In genomic region chr17:20210614-20211013, GRCh38 we compare ENCODE assay signal across 28 cellular contexts.
DNase-seq lines count a peak whose midpoint lies in the region; ATAC-seq, FAIRE-seq and TF ChIP-seq lines count a peak whose summit lies in the region.
"Had no signal": no experiment of that assay in that cellular context is flagged by ENCODE, and none has a peak within 500 bp of the region (broad histone marks: within the 10 kb centered on the region; RNA-seq: fewer than 3 reads in every experiment).

No MANE protein-coding gene starts in this region.

- no peaks in the 10 kb centered on the region for H3K27me3 Mint-ChIP-seq in nephron progenitor cell (ENCODE audit: low read depth, poor library complexity)
- H3K27me3 Mint-ChIP-seq in stimulated activated naive B cell treated with anti-CD40 and anti-IgM and Interleukin-4, amounts not matched to agents 10 μg/mL and 1 μg/mL and 100 μg/mL, for 72 hours, result no peaks in the 10 kb centered on the region
- H3K27me3 Mint-ChIP-seq: B cell; CD4-positive, alpha-beta memory T cell; CD4-positive, CD25-positive, alpha-beta regulatory T cell; CD8-positive, alpha-beta memory T cell had no signal

- 93% methylated on average over 8 of the region's 8 CpGs; no CpG with 5 or more reads in 1 of the 2 experiments for WGBS in H1 (ENCODE audit: extremely low coverage in 1 of 2, insufficient coverage in 1 of 2, insufficient read length in 1 of 2, insufficient replicate concordance in 2 of 2, low coverage in 1 of 2, low lambda C conversion rate in 2 of 2, missing lambda C conversion rate in 1 of 2), 2 experiments

- TF ChIP-seq EP300 in H1 (IDR thresholded peaks at IDR 0.05; ENCODE audit: borderline replicate concordance in 1 of 2, low read depth in 2 of 2, low read length in 2 of 2), result no peak

- peaks cover 7% of the 10 kb centered on the region for H3K9me3 Mint-ChIP-seq in nephron progenitor cell
- H3K9me3 Mint-ChIP-seq in stimulated activated naive B cell treated with anti-CD40 and anti-IgM and Interleukin-4, amounts not matched to agents 10 μg/mL and 1 μg/mL and 100 μg/mL, for 72 hours, result peaks cover 4 to 8% of the 10 kb centered on the region in 2 donors
- H3K9me3 Mint-ChIP-seq: CD4-positive, CD25-positive, alpha-beta regulatory T cell had no signal

- H3K27ac Mint-ChIP-seq in nephron progenitor cell, result peak overlapping the region; percentile 48
- H3K27ac Mint-ChIP-seq in stimulated activated naive B cell treated with anti-CD40 and anti-IgM and Interleukin-4, amounts not matched to agents 10 μg/mL and 1 μg/mL and 100 μg/mL, for 72 hours, result peak overlapping the region; percentile 22
- H3K27ac Mint-ChIP-seq: B cell; CD4-positive, alpha-beta memory T cell; CD4-positive, CD25-positive, alpha-beta regulatory T cell; CD8-positive, alpha-beta memory T cell had no signal

- H2BK120ac ChIP-seq in H1 (replicated peaks; ENCODE audit: low read depth, low read length), result no peak overlapping the region

- H2BK20ac ChIP-seq in H1 (ENCODE audit: low read length), result no peak overlapping the region

- H2BK12ac ChIP-seq in H1 (ENCODE audit: low read depth, low read length), result no peak overlapping the region

- H3K9ac ChIP-seq in H1 (replicated peaks in 1 of 4; ENCODE audit: extremely low read depth in 1 of 4, low read depth in 3 of 4, low read length in 3 of 4), result no peak overlapping the region
- H3K9ac ChIP-seq: BLaER1 had no signal

- H3K23ac ChIP-seq in H1 (ENCODE audit: insufficient read length), result no peak overlapping the region

- TF ChIP-seq POLR2A in H1 (IDR thresholded peaks at IDR 0.05; ENCODE audit: control extremely low read depth in 1 of 2, low read depth in 2 of 2, low read length in 2 of 2), result no peak

- TF ChIP-seq CTCF in H1 (IDR thresholded peaks at IDR 0.05; ENCODE audit: control extremely low read depth in 1 of 3, insufficient read depth in 1 of 3, low read depth in 1 of 3, low read length in 3 of 3), result no peak
- no peak for TF ChIP-seq CTCF in nephron progenitor cell (IDR thresholded peaks at IDR 0.05)
- no peak for TF ChIP-seq CTCF in BE2C (IDR thresholded peaks at IDR 0.05; ENCODE audit: low read depth, low read length)

- H3K4ac ChIP-seq in H1 (replicated peaks; ENCODE audit: insufficient read length, low read depth, low read length), result no peak overlapping the region

- no peak for TF ChIP-seq RAD21 in H1 (IDR thresholded peaks at IDR 0.05 in 1 of 2, conservative IDR thresholded peaks at IDR 0.05 in 1 of 2; ENCODE audit: low read depth in 2 of 2, low read length in 2 of 2)

- CTCF ChIA-PET in H1 (lab: Charles Lee; ENCODE audit: partially characterized antibody), result interaction anchor here (1.4 to 2.8 kb wide), 3 partner anchors 12 to 88 kb away, joined by 3 to 11 read pairs (median 7); no protein-coding TSS in a partner anchor

- no peak overlapping the region for H4K5ac ChIP-seq in H1 (ENCODE audit: insufficient read length, low read depth, low read length)

- no peak overlapping the region for H2BK5ac ChIP-seq in H1 (ENCODE audit: low read depth, low read length)

- H3K27me3 ChIP-seq in H1 (replicated peaks in 1 of 4; ENCODE audit: control insufficient read depth in 3 of 4, extremely low read depth in 1 of 4, insufficient read depth in 3 of 4, low read length in 3 of 4), result no peaks in the 10 kb centered on the region
- H3K27me3 ChIP-seq in BE2C, result no peaks in the 10 kb centered on the region
- H3K27me3 ChIP-seq: BLaER1 had no signal

- no peak overlapping the region for H3K56ac ChIP-seq in H1 (replicated peaks; ENCODE audit: insufficient read length, low read depth, low read length)

- peaks cover 0 to 3% (median 1%) of the 10 kb centered on the region in 4 experiments; a peak in 1 of 8 replicates for H3K36me3 ChIP-seq in H1 (ENCODE audit: control insufficient read depth in 2 of 4, insufficient read depth in 4 of 4, low read length in 3 of 4)
- no peaks in the 10 kb centered on the region for H3K36me3 ChIP-seq in BE2C

- H3K9me3 ChIP-seq in H1 (ENCODE audit: insufficient read depth in 2 of 2, low read depth in 1 of 2, low read length in 1 of 2) (no peaks in the 10 kb centered on the region), BE2C (no peaks in the 10 kb centered on the region)
- H3K9me3 ChIP-seq: A549 had no signal

- no peak overlapping the region for H3K4me2 ChIP-seq in H1 (ENCODE audit: insufficient read depth in 1 of 2, low read depth in 2 of 2, low read length in 2 of 2)
- H3K4me2 ChIP-seq: A549, BLaER1 had no signal

- no peak overlapping the region for H2BK15ac ChIP-seq in H1 (ENCODE audit: low read length)

- no peak overlapping the region for H2AFZ ChIP-seq in H1 (ENCODE audit: low read length)

- peaks cover 7% of the 10 kb centered on the region for H3K4me1 Mint-ChIP-seq in nephron progenitor cell
- H3K4me1 Mint-ChIP-seq in stimulated activated naive B cell treated with anti-CD40 and anti-IgM and Interleukin-4, amounts not matched to agents 10 μg/mL and 1 μg/mL and 100 μg/mL, for 72 hours, result peaks cover under 1 to 2% of the 10 kb centered on the region in 2 donors
- H3K4me1 Mint-ChIP-seq: B cell, CD14-positive monocyte had no signal

- peaks cover 3% of the 10 kb centered on the region; the same call in 1 of the 2 replicates for H3K79me1 ChIP-seq in H1 (ENCODE audit: low read depth, low read length)

- no peak for ATAC-seq in stimulated activated naive B cell treated with anti-CD40 and anti-IgM and Interleukin-4, amounts not matched to agents 10 μg/mL and 1 μg/mL and 100 μg/mL, for 72 hours (replicated peaks)
- ATAC-seq: A549, GM12878 had no signal

- no peak overlapping the region for H3K4me3 Mint-ChIP-seq in nephron progenitor cell
- H3K4me3 Mint-ChIP-seq in stimulated activated naive B cell treated with anti-CD40 and anti-IgM and Interleukin-4, amounts not matched to agents 10 μg/mL and 1 μg/mL and 100 μg/mL, for 72 hours, result no peak overlapping the region
- H3K4me3 Mint-ChIP-seq: B cell; CD14-positive monocyte; CD4-positive, alpha-beta memory T cell; CD4-positive, CD25-positive, alpha-beta regulatory T cell; CD8-positive, alpha-beta memory T cell had no signal

- no peak overlapping the region for H4K91ac ChIP-seq in H1 (replicated peaks; ENCODE audit: insufficient read length, low read length)

- H2AK5ac ChIP-seq in H1 (ENCODE audit: low read depth, low read length), result no peak overlapping the region

- POLR2A ChIA-PET in H1 (lab: Charles Lee; ENCODE audit: partially characterized antibody), result interaction anchor here (0.6 kb wide), 1 partner anchor 435 kb away, joined by 3 read pairs; no protein-coding TSS in a partner anchor

- DNase-seq in HTR-8/SVneo (ENCODE audit: insufficient read length, low spot score) (no peak), H1 (ENCODE audit: low read depth in 1 of 2, low spot score in 2 of 2) (no peak), nephron progenitor cell (no peak), BE2C (no peak), NCI-H2196 (lab: John Stamatoyannopoulos, UW; ENCODE audit: unreplicated experiment) (no peak)
- DNase-seq in stimulated activated naive B cell treated with anti-CD40 and anti-IgM and Interleukin-4, amounts not matched to agents 10 μg/mL and 1 μg/mL and 100 μg/mL, for 72 hours, result no peak
- no peak for DNase-seq in activated T-cell treated with anti-CD3 and anti-CD28 coated beads, Interleukin-2, amount 50 U/mL, for 48 hours
- DNase-seq: AML-193; C1 segment of cervical spinal cord; CD4-positive, alpha-beta memory T cell; CD4-positive, CD25-positive, alpha-beta regulatory T cell; CD8-positive, alpha-beta memory T cell; COR-L47; DMS 273 treated with DMSO at 0.1 percent for 48 hours; DMS153; DMS53; DMS79; DND-41; EL; GDM1 had no signal

- no peaks in the 10 kb centered on the region for H3K23me2 ChIP-seq in H1 (ENCODE audit: low read depth, low read length)

- 0 out of 2 replicates have a peak overlapping the region, but pooled peaks have one; percentile 57 for H4K8ac ChIP-seq in H1 (ENCODE audit: extremely low read depth, insufficient read depth, low read length)

- no peak overlapping the region for H3K18ac ChIP-seq in H1 (ENCODE audit: extremely low read depth, low read length)

- H3K4me3 ChIP-seq in H1 (ENCODE audit: extremely low read depth in 1 of 4, insufficient read depth in 2 of 4, low read depth in 3 of 4, low read length in 4 of 4), result no peak overlapping the region
- no peak overlapping the region for H3K4me3 ChIP-seq in BE2C (ENCODE audit: low read depth, low read length)
- H3K4me3 ChIP-seq: A549, BLaER1, GM12878 had no signal

- peaks cover 0 to 54% of the 10 kb centered on the region in 2 experiments; a peak in 2 of 4 replicates for H3K79me2 ChIP-seq in H1 (ENCODE audit: control insufficient read depth in 1 of 2, insufficient read depth in 2 of 2, low read length in 2 of 2)

- H3K36me3 Mint-ChIP-seq in nephron progenitor cell (ENCODE audit: low read depth), result peaks cover 11% of the 10 kb centered on the region
- H3K36me3 Mint-ChIP-seq in stimulated activated naive B cell treated with anti-CD40 and anti-IgM and Interleukin-4, amounts not matched to agents 10 μg/mL and 1 μg/mL and 100 μg/mL, for 72 hours, result peaks cover 12% of the 10 kb centered on the region in 2 donors
- H3K36me3 Mint-ChIP-seq: CD4-positive, CD25-positive, alpha-beta regulatory T cell had no signal

- FAIRE-seq in HTR-8/SVneo (lab: Jason Lieb, UNC) (peak; percentile 62), H1 (lab: Jason Lieb, UNC) (no peak)
- FAIRE-seq: A549, GM12878, GM12892, GM18507 had no signal

- H4K20me1 ChIP-seq in H1 (replicated peaks in 1 of 2; ENCODE audit: control insufficient read depth in 1 of 2, insufficient read depth in 2 of 2, low read length in 2 of 2), result peaks cover 0 to 1% of the 10 kb centered on the region in 2 experiments
- H4K20me1 ChIP-seq: BLaER1 had no signal

- H3K14ac ChIP-seq in H1 (ENCODE audit: insufficient read length), result no peak overlapping the region

- H3K4me1 ChIP-seq in H1 (replicated peaks in 1 of 4; ENCODE audit: control insufficient read depth in 3 of 4, insufficient read depth in 4 of 4, low read length in 3 of 4) (peaks cover 0 to 10% (median 6%) of the 10 kb centered on the region in 4 experiments), BE2C (no peaks in the 10 kb centered on the region)
- H3K4me1 ChIP-seq: BLaER1 had no signal

- H3K27ac ChIP-seq in H1 (ENCODE audit: low read depth, low read length), result no peak overlapping the region
- H3K27ac ChIP-seq: 22Rv1, BLaER1 had no signal

TF ChIP-seq in H1, 55 proteins besides CTCF, POLR2A, EP300 and RAD21 (continues in another document):
- TF ChIP-seq EZH2 (IDR thresholded peaks at IDR 0.05; ENCODE audit: low read depth, low read length, severe bottlenecking) (no peak), PHF8 (conservative IDR thresholded peaks at IDR 0.05; ENCODE audit: low read depth, low read length) (no peak), E2F6 (IDR thresholded peaks at IDR 0.05) (no peak), CTBP2 (IDR thresholded peaks at IDR 0.05; ENCODE audit: borderline replicate concordance, insufficient read depth, insufficient read length, low read length) (no peak), TAF7 (optimal IDR thresholded peaks at IDR 0.05; ENCODE audit: borderline replicate concordance, low read depth, low read length) (no peak), KDM5A (IDR thresholded peaks at IDR 0.05; ENCODE audit: low read length) (no peak)
